10 cellular contexts compared by ENCODE assay signal in the genomic region with DNA sequence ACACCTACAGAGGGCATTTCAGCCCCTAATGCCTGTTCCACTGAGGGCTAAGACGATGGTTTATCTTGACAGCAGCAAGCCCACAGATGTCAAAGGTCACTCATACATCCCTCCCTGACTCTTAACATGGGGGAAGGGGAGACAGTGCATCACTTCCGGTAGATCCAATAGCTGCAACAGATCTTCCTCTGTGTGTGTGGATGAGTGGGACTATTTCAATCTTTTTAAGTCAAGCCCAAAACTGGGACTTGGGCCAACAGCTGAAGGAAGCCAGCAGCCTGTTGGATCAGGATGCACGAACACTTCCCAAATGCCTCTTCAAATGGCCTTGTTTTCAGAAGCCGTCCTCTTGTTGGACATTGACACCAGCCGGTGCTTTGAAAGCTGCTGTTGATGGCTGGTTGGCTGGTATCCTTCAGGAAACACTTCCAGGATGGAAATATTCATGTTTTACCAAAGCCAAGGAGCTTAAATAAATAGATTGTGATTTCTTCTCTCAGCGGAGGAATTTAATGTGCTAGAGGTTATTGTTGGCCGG. TPM values are rescaled to one million over a fixed set of nuclear protein-coding genes. Genes with fewer than 3 reads are reported as not detected.
DNase-seq lines count a peak whose midpoint lies in the region; ATAC-seq and TF ChIP-seq lines count a peak whose summit lies in the region.
"Had no signal": no experiment of that assay in that cellular context is flagged by ENCODE, and none has a peak within 500 bp of the region (broad histone marks: within the 10 kb centered on the region; RNA-seq: fewer than 3 reads in every experiment).

No MANE protein-coding gene starts in this region.

- no peaks in the 10 kb centered on the region for H3K27me3 ChIP-seq in mammary epithelial cell (ENCODE audit: insufficient read depth, low read length)

- WGBS in mammary epithelial cell (ENCODE audit: low coverage, missing lambda C conversion rate), result 23% methylated on average over 7 of the region's 7 CpGs

- no TSS peak for BruUV-seq in mammary epithelial cell (replicated peaks; lab: Mats Ljungman, UMichigan)

- DNase-seq in GM03348 (ENCODE audit: low spot score) (peak; percentile 58), mammary epithelial cell (no peak), inferior parietal cortex (ENCODE audit: extremely low spot score) (peak; percentile 44), skeletal muscle cell (ENCODE audit: low read depth) (peak; percentile 90), UCSD-AML1 (lab: John Stamatoyannopoulos, UW; ENCODE audit: unreplicated experiment) (no peak), COLO668 (lab: John Stamatoyannopoulos, UW; ENCODE audit: unreplicated experiment) (no peak), glomerular visceral epithelial cell (ENCODE audit: extremely low spot score) (no peak)
- DNase-seq: DMS79 treated with DMSO at 0.1 percent for 48 hours had no signal

- H4K20me1 ChIP-seq in mammary epithelial cell (ENCODE audit: insufficient read depth, low read length), result no peaks in the 10 kb centered on the region

- H3K4me3 ChIP-seq in mammary epithelial cell (replicated peaks in 1 of 3; ENCODE audit: insufficient read depth in 1 of 3, low read depth in 2 of 3, low read length in 3 of 3) (no peak overlapping the region), skeletal muscle cell (ENCODE audit: low read depth, low read length) (no peak overlapping the region)
- H3K4me3 ChIP-seq: SK-N-MC had no signal

- no peaks in the 10 kb centered on the region for H3K79me2 ChIP-seq in mammary epithelial cell (ENCODE audit: insufficient read depth, low read length)

- H3K36me3 ChIP-seq in mammary epithelial cell (ENCODE audit: insufficient read depth, low read length), result no peaks in the 10 kb centered on the region

- TF ChIP-seq CTCF in mammary epithelial cell (conservative IDR thresholded peaks at IDR 0.05 in 1 of 2, IDR thresholded peaks at IDR 0.05 in 1 of 2; ENCODE audit: extremely low read depth in 1 of 2, insufficient read depth in 1 of 2, low read depth in 1 of 2, low read length in 2 of 2), result no peak

- peaks cover 7% of the 10 kb centered on the region for H3K4me1 ChIP-seq in mammary epithelial cell (ENCODE audit: insufficient read depth, low read length)

- H3K9ac ChIP-seq in mammary epithelial cell (ENCODE audit: insufficient read depth, low read length), result no peak overlapping the region

- H3K4me2 ChIP-seq in mammary epithelial cell (ENCODE audit: insufficient read depth, low read depth, low read length), result no peak overlapping the region

- in situ Hi-C loops in mammary epithelial cell (cut with MboI; ENCODE audit: low sequenced_read_pairs in 2 of 2), result no loop called here

- no peaks in the 10 kb centered on the region for H3K9me3 ChIP-seq in mammary epithelial cell (replicated peaks; ENCODE audit: insufficient read depth, low read length)

- no peak for ATAC-seq in HG03520 (IDR thresholded peaks at IDR 0.05; ENCODE audit: unreplicated experiment)

- intact Hi-C loops in mammary epithelial cell (cut with micrococcal nuclease), result no loop called here

- no peak overlapping the region for H3K27ac ChIP-seq in mammary epithelial cell (ENCODE audit: insufficient read depth, low read depth, low read length)
- H3K27ac ChIP-seq: SK-N-MC had no signal

- CTCF ChIA-PET in mammary epithelial cell (lab: Charles Lee; ENCODE audit: low non-redundant PET), result no interaction called here

- H2AFZ ChIP-seq in mammary epithelial cell (ENCODE audit: low read depth, low read length), result peak overlapping the region; percentile 29

- dilution Hi-C loops in mammary epithelial cell (cut with HindIII; ENCODE audit: low sequenced_read_pairs), result no loop called here

RNA-seq across cellular contexts. Expression of a gene that starts 59.2 kb away (rescaled TPM):
- 1 to 10 TPM in 1 of 2 donors, under 1 TPM in 1; 0.50 to 3.1 TPM for total RNA-seq in mammary epithelial cell
- 6.9 TPM for polyA plus RNA-seq in mammary epithelial cell
- polyA minus RNA-seq in mammary epithelial cell, result 8.1 TPM

Comparison
In these comparisons a context has a peak if more than half of its experiments do, and no peak if none do; other contexts are left out.
1. DNase-seq: peak in GM03348 (single experiment), inferior parietal cortex (single experiment) and skeletal muscle cell (single experiment); none in mammary epithelial cell (single experiment), UCSD-AML1 (single experiment), COLO668 (single experiment) and glomerular visceral epithelial cell (single experiment).